Comparison of ENCODE assay signal across 8 cellular contexts in the genomic region with DNA sequence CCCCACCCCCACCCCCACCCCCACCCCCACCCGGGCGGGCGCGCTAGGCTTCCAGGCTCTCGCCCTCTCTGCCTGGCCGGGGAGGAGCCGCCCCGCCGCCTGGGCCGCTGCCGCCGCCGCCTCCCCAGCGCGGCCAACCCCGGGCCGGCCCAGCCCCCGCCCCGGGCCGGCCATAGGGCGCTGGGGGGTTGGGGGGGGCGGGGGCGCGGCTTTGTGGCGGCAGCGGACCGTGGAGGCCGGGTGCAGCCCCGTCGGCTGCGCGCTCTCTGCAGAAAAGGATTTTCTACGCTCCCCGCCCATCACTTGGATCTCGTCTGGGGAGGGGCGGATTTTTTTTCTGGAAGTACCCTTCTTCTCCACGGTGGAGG.
DNase-seq lines count a peak whose midpoint lies in the region; ATAC-seq, FAIRE-seq and TF ChIP-seq lines count a peak whose summit lies in the region.

No MANE protein-coding gene starts in this region.

- FAIRE-seq in K562 (lab: Jason Lieb, UNC) = no peak

- peaks cover 48% of the 10 kb centered on the region for H3K79me2 ChIP-seq in K562 (ENCODE audit: control insufficient read depth, insufficient read depth, low read length)

- no peak for TF ChIP-seq RAD21 in K562 (CRISPR knock-in tag; conservative IDR thresholded peaks at IDR 0.05 in 1 of 2, IDR thresholded peaks at IDR 0.05 in 1 of 2)

- peaks cover 21 to 42% of the 10 kb centered on the region in 2 experiments; a peak in 4 of 5 replicates for H3K4me1 ChIP-seq in K562 (replicated peaks in 1 of 2; ENCODE audit: control insufficient read depth in 2 of 2, insufficient read depth in 2 of 2, low read length in 2 of 2)

- no peaks in the 10 kb centered on the region for H3K9me3 Mint-ChIP-seq in stimulated activated memory B cell treated with anti-CD40 and anti-IgM and Interleukin-4, amounts not matched to agents 10 μg/mL and 1 μg/mL and 100 μg/mL, for 72 hours

- BruUV-seq in K562 (replicated peaks; lab: Mats Ljungman, UMichigan) = no TSS peak

- peak overlapping the region; percentile 70; the same call in 1 of the 3 replicates for H3K27ac ChIP-seq in K562 (ENCODE audit: extremely low read depth, low read depth, low read length)

- H3K27me3 Mint-ChIP-seq in stimulated activated memory B cell treated with anti-CD40 and anti-IgM and Interleukin-4, amounts not matched to agents 10 μg/mL and 1 μg/mL and 100 μg/mL, for 72 hours = no peaks in the 10 kb centered on the region

- WGBS in K562 (ENCODE audit: insufficient coverage, low coverage, missing lambda C conversion rate) = 3% methylated on average over 16 of the region's 37 CpGs

- no peak for TF ChIP-seq POLR2A in K562 (conservative IDR thresholded peaks at IDR 0.05)

- H3K9ac ChIP-seq in K562 (ENCODE audit: insufficient read depth in 1 of 2, low read depth in 2 of 2, low read length in 2 of 2) = peak overlapping the region; percentile 66 to 90; a peak in 3 of 4 replicates

- in situ Hi-C loops in GM13976 (cut with MboI; ENCODE audit: low sequenced_read_pairs, unreplicated experiment) = loop anchor here (5.0 kb wide), 1 partner anchor 225 kb away; no protein-coding TSS in a partner anchor
- in situ Hi-C loops in K562 (cut with MboI) = no loop called here

- H3K27ac Mint-ChIP-seq in stimulated activated memory B cell treated with anti-CD40 and anti-IgM and Interleukin-4, amounts not matched to agents 10 μg/mL and 1 μg/mL and 100 μg/mL, for 72 hours = no peak overlapping the region

- H3K36me3 Mint-ChIP-seq in stimulated activated memory B cell treated with anti-CD40 and anti-IgM and Interleukin-4, amounts not matched to agents 10 μg/mL and 1 μg/mL and 100 μg/mL, for 72 hours = no peaks in the 10 kb centered on the region

- H4K20me1 ChIP-seq in K562 (replicated peaks; ENCODE audit: control insufficient read depth, insufficient read depth, low read length) = no peaks in the 10 kb centered on the region

- no peaks in the 10 kb centered on the region for H3K9me3 ChIP-seq in K562 (replicated peaks; ENCODE audit: control insufficient read depth, insufficient read depth, low read depth, low read length)

- no peaks in the 10 kb centered on the region; the same call in 2 of the 3 replicates for H3K36me3 ChIP-seq in K562 (ENCODE audit: control insufficient read depth, insufficient read depth, low read length)

- H3K4me3 ChIP-seq in K562 = peak overlapping the region; percentile 91

- TF ChIP-seq CTCF in GM13976 (IDR thresholded peaks at IDR 0.05; ENCODE audit: borderline replicate concordance, control extremely low read depth, extremely low read depth, insufficient read depth, missing control alignments) (no peak), K562 (IDR thresholded peaks at IDR 0.05 in 2 of 3, conservative IDR thresholded peaks at IDR 0.05 in 1 of 3; ENCODE audit: insufficient read depth in 2 of 3, low read depth in 1 of 3, low read length in 3 of 3) (no peak)

- H2AFZ ChIP-seq in K562 (ENCODE audit: low read depth, low read length) = peak overlapping the region; percentile 77; the same call in 1 of the 2 replicates

- peak overlapping the region; percentile 80 for H3K4me3 Mint-ChIP-seq in stimulated activated memory B cell treated with anti-CD40 and anti-IgM and Interleukin-4, amounts not matched to agents 10 μg/mL and 1 μg/mL and 100 μg/mL, for 72 hours

- no peak for TF ChIP-seq EP300 in K562 (IDR thresholded peaks at IDR 0.05; ENCODE audit: low read length)

- intact Hi-C loops in K562 (cut with micrococcal nuclease) = no loop called here

- POLR2A ChIA-PET in K562 (lab: Yijun Ruan, JAX) = interaction anchor here (0.5 kb wide), 1 partner anchor 278 kb away, joined by 3 read pairs; no protein-coding TSS in a partner anchor

- peak; percentile 93 for DNase-seq in AG08396 (ENCODE audit: low spot score)
- peak; percentile 91 for DNase-seq in GM13976 (ENCODE audit: low spot score)
- DNase-seq in NCI-H460 (ENCODE audit: extremely low read depth, low read depth) = peak; percentile 65
- DNase-seq in K562 (ENCODE audit: extremely low read depth in 1 of 4, low spot score in 3 of 4) = peak; percentile 80 to 89 (median 88)
- peak; percentile 81 for DNase-seq in iPS-NIHi11 (ENCODE audit: low spot score)
- no peak for DNase-seq in SK-N-DZ (ENCODE audit: low spot score)

- H3K9me1 ChIP-seq in K562 (ENCODE audit: control insufficient read depth, insufficient read depth, low read length) = no peaks in the 10 kb centered on the region

- ATAC-seq in HG02840 (IDR thresholded peaks at IDR 0.05; ENCODE audit: low FRiP score, unreplicated experiment) (peak; percentile 46), K562 (peak; percentile 85)
- peak; percentile 83 for ATAC-seq in stimulated activated memory B cell treated with anti-CD40 and anti-IgM and Interleukin-4, amounts not matched to agents 10 μg/mL and 1 μg/mL and 100 μg/mL, for 72 hours

- H3K4me1 Mint-ChIP-seq in stimulated activated memory B cell treated with anti-CD40 and anti-IgM and Interleukin-4, amounts not matched to agents 10 μg/mL and 1 μg/mL and 100 μg/mL, for 72 hours = peaks cover 31% of the 10 kb centered on the region

- CTCF ChIA-PET in K562 (lab: Yijun Ruan, JAX; ENCODE audit: low intra/inter-chr PET ratio) = interaction anchor here (1.3 to 2.2 kb wide), 2 partner anchors 227 to 298 kb away, joined by 4 to 13 read pairs; no protein-coding TSS in a partner anchor

- no peaks in the 10 kb centered on the region for H3K27me3 ChIP-seq in K562 (ENCODE audit: control insufficient read depth in 2 of 2, insufficient read depth in 2 of 2, low read length in 2 of 2)

- peak overlapping the region; percentile 86 for H3K4me2 ChIP-seq in K562 (ENCODE audit: insufficient read depth, low read length)

TF ChIP-seq in K562, 482 proteins besides CTCF, POLR2A, EP300 and RAD21 (continues in another document):
- TF ChIP-seq MCM2 (IDR thresholded peaks at IDR 0.05; ENCODE audit: low read depth) = no peak
- no peak for TF ChIP-seq NFE2L1 (tag; IDR thresholded peaks at IDR 0.05; ENCODE audit: borderline replicate concordance, low read depth)
- no peak for TF ChIP-seq BACH1 (tag; IDR thresholded peaks at IDR 0.05)
- TF ChIP-seq SAP30 (IDR thresholded peaks at IDR 0.05; ENCODE audit: borderline replicate concordance, insufficient read depth, low read depth, low read length, poor library complexity, severe bottlenecking) = no peak
- TF ChIP-seq MYNN (IDR thresholded peaks at IDR 0.05) = no peak
- no peak for TF ChIP-seq MYNN (CRISPR knock-in tag; IDR thresholded peaks at IDR 0.05)
- TF ChIP-seq ZNF644 (tag; IDR thresholded peaks at IDR 0.05; ENCODE audit: low read depth) = no peak
- TF ChIP-seq FOXK1 (CRISPR knock-in tag; IDR thresholded peaks at IDR 0.05; ENCODE audit: borderline replicate concordance) = no peak
- TF ChIP-seq, protein P1, sequence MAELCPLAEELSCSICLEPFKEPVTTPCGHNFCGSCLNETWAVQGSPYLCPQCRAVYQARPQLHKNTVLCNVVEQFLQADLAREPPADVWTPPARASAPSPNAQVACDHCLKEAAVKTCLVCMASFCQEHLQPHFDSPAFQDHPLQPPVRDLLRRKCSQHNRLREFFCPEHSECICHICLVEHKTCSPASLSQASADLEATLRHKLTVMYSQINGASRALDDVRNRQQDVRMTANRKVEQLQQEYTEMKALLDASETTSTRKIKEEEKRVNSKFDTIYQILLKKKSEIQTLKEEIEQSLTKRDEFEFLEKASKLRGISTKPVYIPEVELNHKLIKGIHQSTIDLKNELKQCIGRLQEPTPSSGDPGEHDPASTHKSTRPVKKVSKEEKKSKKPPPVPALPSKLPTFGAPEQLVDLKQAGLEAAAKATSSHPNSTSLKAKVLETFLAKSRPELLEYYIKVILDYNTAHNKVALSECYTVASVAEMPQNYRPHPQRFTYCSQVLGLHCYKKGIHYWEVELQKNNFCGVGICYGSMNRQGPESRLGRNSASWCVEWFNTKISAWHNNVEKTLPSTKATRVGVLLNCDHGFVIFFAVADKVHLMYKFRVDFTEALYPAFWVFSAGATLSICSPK (IDR thresholded peaks at IDR 0.05; ENCODE audit: borderline replicate concordance) = no peak
- peak in 1 of 3 experiments; percentile 50 for TF ChIP-seq YY1 (IDR thresholded peaks at IDR 0.05; ENCODE audit: borderline replicate concordance in 1 of 3, control insufficient read depth in 1 of 3, extremely low read depth in 1 of 3, insufficient read depth in 3 of 3, insufficient read length in 1 of 3, insufficient replicate concordance in 2 of 3, low read depth in 1 of 3, low read length in 2 of 3)
- TF ChIP-seq ZNF175 (CRISPR knock-in tag; IDR thresholded peaks at IDR 0.05; ENCODE audit: low read depth) = no peak
- TF ChIP-seq, protein P2, sequence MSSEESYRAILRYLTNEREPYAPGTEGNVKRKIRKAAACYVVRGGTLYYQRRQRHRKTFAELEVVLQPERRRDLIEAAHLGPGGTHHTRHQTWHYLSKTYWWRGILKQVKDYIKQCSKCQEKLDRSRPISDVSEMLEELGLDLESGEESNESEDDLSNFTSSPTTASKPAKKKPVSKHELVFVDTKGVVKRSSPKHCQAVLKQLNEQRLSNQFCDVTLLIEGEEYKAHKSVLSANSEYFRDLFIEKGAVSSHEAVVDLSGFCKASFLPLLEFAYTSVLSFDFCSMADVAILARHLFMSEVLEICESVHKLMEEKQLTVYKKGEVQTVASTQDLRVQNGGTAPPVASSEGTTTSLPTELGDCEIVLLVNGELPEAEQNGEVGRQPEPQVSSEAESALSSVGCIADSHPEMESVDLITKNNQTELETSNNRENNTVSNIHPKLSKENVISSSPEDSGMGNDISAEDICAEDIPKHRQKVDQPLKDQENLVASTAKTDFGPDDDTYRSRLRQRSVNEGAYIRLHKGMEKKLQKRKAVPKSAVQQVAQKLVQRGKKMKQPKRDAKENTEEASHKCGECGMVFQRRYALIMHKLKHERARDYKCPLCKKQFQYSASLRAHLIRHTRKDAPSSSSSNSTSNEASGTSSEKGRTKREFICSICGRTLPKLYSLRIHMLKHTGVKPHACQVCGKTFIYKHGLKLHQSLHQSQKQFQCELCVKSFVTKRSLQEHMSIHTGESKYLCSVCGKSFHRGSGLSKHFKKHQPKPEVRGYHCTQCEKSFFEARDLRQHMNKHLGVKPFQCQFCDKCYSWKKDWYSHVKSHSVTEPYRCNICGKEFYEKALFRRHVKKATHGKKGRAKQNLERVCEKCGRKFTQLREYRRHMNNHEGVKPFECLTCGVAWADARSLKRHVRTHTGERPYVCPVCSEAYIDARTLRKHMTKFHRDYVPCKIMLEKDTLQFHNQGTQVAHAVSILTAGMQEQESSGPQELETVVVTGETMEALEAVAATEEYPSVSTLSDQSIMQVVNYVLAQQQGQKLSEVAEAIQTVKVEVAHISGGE (CRISPR knock-in tag; IDR thresholded peaks at IDR 0.05) = no peak
